3 cellular contexts compared by ENCODE assay signal in genomic region chr1:17230671-17231310, GRCh38.
TF ChIP-seq lines count a peak whose summit lies in the region.

No MANE protein-coding gene starts in this region.

TF ChIP-seq in A549, 52 proteins besides CTCF, POLR2A, EP300 and RAD21:
- TF ChIP-seq NFE2L2 (conservative IDR thresholded peaks at IDR 0.05; ENCODE audit: low read length): no peak
- TF ChIP-seq HDAC2 (IDR thresholded peaks at IDR 0.05): no peak
- TF ChIP-seq, protein P1, sequence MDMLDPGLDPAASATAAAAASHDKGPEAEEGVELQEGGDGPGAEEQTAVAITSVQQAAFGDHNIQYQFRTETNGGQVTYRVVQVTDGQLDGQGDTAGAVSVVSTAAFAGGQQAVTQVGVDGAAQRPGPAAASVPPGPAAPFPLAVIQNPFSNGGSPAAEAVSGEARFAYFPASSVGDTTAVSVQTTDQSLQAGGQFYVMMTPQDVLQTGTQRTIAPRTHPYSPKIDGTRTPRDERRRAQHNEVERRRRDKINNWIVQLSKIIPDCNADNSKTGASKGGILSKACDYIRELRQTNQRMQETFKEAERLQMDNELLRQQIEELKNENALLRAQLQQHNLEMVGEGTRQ (IDR thresholded peaks at IDR 0.05): no peak
- no peak for TF ChIP-seq POLR2AphosphoS2 (conservative IDR thresholded peaks at IDR 0.05; ENCODE audit: low read length)
- no peak for TF ChIP-seq ZFP36 (IDR thresholded peaks at IDR 0.05; ENCODE audit: borderline replicate concordance, partially characterized antibody)
- no peak for TF ChIP-seq SMC3 (IDR thresholded peaks at IDR 0.05)
- no peak for TF ChIP-seq ZSCAN20 (CRISPR knock-in tag; IDR thresholded peaks at IDR 0.05)
- no peak for TF ChIP-seq HEYL (CRISPR knock-in tag; IDR thresholded peaks at IDR 0.05)
- TF ChIP-seq BHLHE40 (IDR thresholded peaks at IDR 0.05; ENCODE audit: low read depth, low read length): no peak
- TF ChIP-seq GATA3 (IDR thresholded peaks at IDR 0.05; ENCODE audit: borderline replicate concordance): no peak
- no peak for TF ChIP-seq MAZ (IDR thresholded peaks at IDR 0.05; ENCODE audit: borderline replicate concordance, low read depth, low read length)
- TF ChIP-seq TFCP2L1 (CRISPR knock-in tag; IDR thresholded peaks at IDR 0.05): no peak

TF ChIP-seq in HEK293, 187 proteins besides CTCF, POLR2A, EP300 and RAD21:
- TF ChIP-seq ZNF664 (tag by site-specific recombination; IDR thresholded peaks at IDR 0.05) (peak; percentile 92), ZNF555 (tag by site-specific recombination; conservative IDR thresholded peaks at IDR 0.05) (no peak), SCRT2 (tag by site-specific recombination; IDR thresholded peaks at IDR 0.05) (0 out of 2 replicates have a peak, but pooled peaks have one; percentile 28), TRIM28 (IDR thresholded peaks at IDR 0.05; ENCODE audit: borderline replicate concordance, low read length) (peak; percentile 35; the same call in 1 of the 2 replicates)
TF ChIP-seq in HEK293: peak in this region for 3.

TF ChIP-seq in H1, 55 proteins besides CTCF, POLR2A, EP300 and RAD21:
- TF ChIP-seq POLR2AphosphoS5 (IDR thresholded peaks at IDR 0.05; ENCODE audit: low read depth, low read length): no peak
- peak; percentile 56; the same call in 1 of the 2 replicates for TF ChIP-seq KDM1A (IDR thresholded peaks at IDR 0.05; ENCODE audit: borderline replicate concordance, low read length)
TF ChIP-seq in H1: peak in this region for 1.
